15 cellular contexts compared by ENCODE assay signal in genomic region chr12:130014485-130014807, GRCh38.
DNase-seq lines count a peak whose midpoint lies in the region; ATAC-seq and TF ChIP-seq lines count a peak whose summit lies in the region.
"Had no signal": no experiment of that assay in that cellular context is flagged by ENCODE, and none has a peak within 500 bp of the region (broad histone marks: within the 10 kb centered on the region; RNA-seq: fewer than 3 reads in every experiment).

No MANE protein-coding gene starts in this region.

- H3K79me2 ChIP-seq in mammary epithelial cell (ENCODE audit: insufficient read depth, low read length) = no peaks in the 10 kb centered on the region
- H3K79me2 ChIP-seq in Karpas-422 (ENCODE audit: low read length) = no peaks in the 10 kb centered on the region

- H3K36me3 ChIP-seq in mammary epithelial cell (ENCODE audit: insufficient read depth, low read length) (no peaks in the 10 kb centered on the region), Karpas-422 (ENCODE audit: insufficient read depth, low read length) (no peaks in the 10 kb centered on the region), breast epithelium (no peaks in the 10 kb centered on the region)

- H4K20me1 ChIP-seq in mammary epithelial cell (ENCODE audit: insufficient read depth, low read length) (no peaks in the 10 kb centered on the region), Karpas-422 (ENCODE audit: insufficient read depth, low read depth, low read length) (no peaks in the 10 kb centered on the region)

- no peak overlapping the region for H2AFZ ChIP-seq in mammary epithelial cell (ENCODE audit: low read depth, low read length)
- no peak overlapping the region for H2AFZ ChIP-seq in Karpas-422 (ENCODE audit: low read length)

- intact Hi-C loops in MCF 10A (cut with micrococcal nuclease) = loop anchor here (1.0 to 5.0 kb wide), 3 partner anchors 100 to 1232 kb away; no protein-coding TSS in a partner anchor
- intact Hi-C loops in mammary epithelial cell (cut with micrococcal nuclease) = loop anchor here (1.0 kb wide), 1 partner anchor 1232 kb away; no protein-coding TSS in a partner anchor
- intact Hi-C loops in breast epithelium (cut with DNase I; ENCODE audit: low total_unique reads) = no loop called here

- 8% methylated on average over 5 of the region's 11 CpGs for WGBS in mammary epithelial cell (ENCODE audit: low coverage, missing lambda C conversion rate)

- no peak for TF ChIP-seq CTCF in MCF 10A (IDR thresholded peaks at IDR 0.05; ENCODE audit: unreplicated experiment)
- no peak for TF ChIP-seq CTCF in mammary epithelial cell (conservative IDR thresholded peaks at IDR 0.05 in 1 of 2, IDR thresholded peaks at IDR 0.05 in 1 of 2; ENCODE audit: extremely low read depth in 1 of 2, insufficient read depth in 1 of 2, low read depth in 1 of 2, low read length in 2 of 2)
- no peak for TF ChIP-seq CTCF in foreskin keratinocyte (conservative IDR thresholded peaks at IDR 0.05)
- TF ChIP-seq CTCF in breast epithelium (IDR thresholded peaks at IDR 0.05) = no peak

- BruUV-seq in MCF 10A (replicated peaks; lab: Mats Ljungman, UMichigan) = no TSS peak
- no TSS peak for BruUV-seq in mammary epithelial cell (replicated peaks; lab: Mats Ljungman, UMichigan)

- POLR2A ChIA-PET in MCF 10A (lab: Yijun Ruan, JAX) = no interaction called here

- H3K4me3 Mint-ChIP-seq in MCF 10A (ENCODE audit: unreplicated experiment) = no peak overlapping the region
- H3K4me3 Mint-ChIP-seq: activated naive CD8-positive, alpha-beta T cell treated with anti-CD3 and anti-CD28 coated beads, Interleukin-2, amount 10 ng/mL, durations not matched to agents 7 days and 5 days; CD4-positive, CD25-positive, alpha-beta regulatory T cell; nephron had no signal

- no peaks in the 10 kb centered on the region for H3K27me3 Mint-ChIP-seq in MCF 10A (ENCODE audit: insufficient read depth, unreplicated experiment)
- H3K27me3 Mint-ChIP-seq: activated naive CD8-positive, alpha-beta T cell treated with anti-CD3 and anti-CD28 coated beads, Interleukin-2, amount 10 ng/mL, durations not matched to agents 7 days and 5 days; CD4-positive, CD25-positive, alpha-beta regulatory T cell had no signal

- no peak overlapping the region for H3K4me2 ChIP-seq in mammary epithelial cell (ENCODE audit: insufficient read depth, low read depth, low read length)
- no peak overlapping the region for H3K4me2 ChIP-seq in Karpas-422 (ENCODE audit: low read depth, low read length, poor library complexity, severe bottlenecking)

- peak; percentile 17 for DNase-seq in MCF 10A (ENCODE audit: unreplicated experiment)
- no peak for DNase-seq in mammary epithelial cell
- peak; percentile 20 for DNase-seq in NCI-H2196 (lab: John Stamatoyannopoulos, UW; ENCODE audit: unreplicated experiment)
- no peak for DNase-seq in foreskin keratinocyte
- DNase-seq in putamen (ENCODE audit: low spot score) = peak; percentile 58
- DNase-seq in Karpas-422 = no peak
- DNase-seq in breast epithelium (ENCODE audit: low spot score in 2 of 2) = no peak
- DNase-seq: cortex of kidney had no signal

- H3K4me1 ChIP-seq in mammary epithelial cell (ENCODE audit: insufficient read depth, low read length) (no peaks in the 10 kb centered on the region), foreskin keratinocyte (no peaks in the 10 kb centered on the region), Karpas-422 (ENCODE audit: low read length) (no peaks in the 10 kb centered on the region), breast epithelium (no peaks in the 10 kb centered on the region)
- H3K4me1 ChIP-seq: testis had no signal

- H3K9me3 ChIP-seq in mammary epithelial cell (replicated peaks; ENCODE audit: insufficient read depth, low read length) = peaks cover 24% of the 10 kb centered on the region
- no peaks in the 10 kb centered on the region for H3K9me3 ChIP-seq in Karpas-422 (ENCODE audit: low read length)
- H3K9me3 ChIP-seq in breast epithelium = no peaks in the 10 kb centered on the region
- H3K9me3 ChIP-seq: testis had no signal

- no peaks in the 10 kb centered on the region for H3K9me2 ChIP-seq in Karpas-422 (replicated peaks; ENCODE audit: insufficient read depth, low read length)

- H3K9me3 Mint-ChIP-seq in MCF 10A (ENCODE audit: unreplicated experiment) = no peaks in the 10 kb centered on the region
- H3K9me3 Mint-ChIP-seq: activated naive CD8-positive, alpha-beta T cell treated with anti-CD3 and anti-CD28 coated beads, Interleukin-2, amount 10 ng/mL, durations not matched to agents 7 days and 5 days; nephron had no signal

- peaks cover 4% of the 10 kb centered on the region for H3K4me1 Mint-ChIP-seq in MCF 10A (ENCODE audit: insufficient read depth, unreplicated experiment)
- H3K4me1 Mint-ChIP-seq: activated naive CD8-positive, alpha-beta T cell treated with anti-CD3 and anti-CD28 coated beads, Interleukin-2, amount 10 ng/mL, durations not matched to agents 7 days and 5 days; CD4-positive, CD25-positive, alpha-beta regulatory T cell had no signal

- no peak overlapping the region for H3K4me3 ChIP-seq in mammary epithelial cell (replicated peaks in 1 of 3; ENCODE audit: insufficient read depth in 1 of 3, low read depth in 2 of 3, low read length in 3 of 3)
- no peak overlapping the region for H3K4me3 ChIP-seq in Karpas-422 (ENCODE audit: low read length)
- H3K4me3 ChIP-seq in breast epithelium = no peak overlapping the region
- H3K4me3 ChIP-seq: skin epidermis, testis had no signal

- no peak overlapping the region for H3K9ac ChIP-seq in mammary epithelial cell (ENCODE audit: insufficient read depth, low read length)
- H3K9ac ChIP-seq in Karpas-422 (ENCODE audit: low read length) = no peak overlapping the region

- no peak overlapping the region for H3K27ac Mint-ChIP-seq in MCF 10A (ENCODE audit: low read depth, unreplicated experiment)
- H3K27ac Mint-ChIP-seq: activated naive CD8-positive, alpha-beta T cell treated with anti-CD3 and anti-CD28 coated beads, Interleukin-2, amount 10 ng/mL, durations not matched to agents 7 days and 5 days; CD4-positive, CD25-positive, alpha-beta regulatory T cell; nephron had no signal

- dilution Hi-C loops in mammary epithelial cell (cut with HindIII; ENCODE audit: low sequenced_read_pairs) = no loop called here

- CTCF ChIA-PET in MCF 10A (lab: Yijun Ruan, JAX) (interaction anchor here (0.6 to 3.1 kb wide), 21 partner anchors 8 to 1839 kb away, joined by 3 to 16 read pairs (median 3); no protein-coding TSS in a partner anchor), mammary epithelial cell (lab: Charles Lee; ENCODE audit: low non-redundant PET) (interaction anchor here (1.0 kb wide), 1 partner anchor 1755 kb away, joined by 4 read pairs; no protein-coding TSS in a partner anchor)

- TF ChIP-seq POLR2A in breast epithelium (IDR thresholded peaks at IDR 0.05) = no peak

- in situ Hi-C loops in mammary epithelial cell (cut with MboI; ENCODE audit: low sequenced_read_pairs in 2 of 2) = no loop called here

- ATAC-seq in foreskin keratinocyte (peak; percentile 2), HG03280 (IDR thresholded peaks at IDR 0.05; ENCODE audit: unreplicated experiment) (no peak)

- H3K27ac ChIP-seq in mammary epithelial cell (ENCODE audit: insufficient read depth, low read depth, low read length) (no peak overlapping the region), foreskin keratinocyte (no peak overlapping the region), Karpas-422 (ENCODE audit: low read length) (no peak overlapping the region), breast epithelium (no peak overlapping the region)
- H3K27ac ChIP-seq: RWPE1, skin epidermis, testis had no signal

- H3K27me3 ChIP-seq in mammary epithelial cell (ENCODE audit: insufficient read depth, low read length) (no peaks in the 10 kb centered on the region), foreskin keratinocyte (peaks cover 15% of the 10 kb centered on the region), Karpas-422 (ENCODE audit: low read length) (no peaks in the 10 kb centered on the region), breast epithelium (peaks cover 0 to 51% of the 10 kb centered on the region in 2 donors)
- H3K27me3 ChIP-seq: testis had no signal

- H3K36me3 Mint-ChIP-seq in MCF 10A (ENCODE audit: insufficient read depth, unreplicated experiment) = no peaks in the 10 kb centered on the region
- H3K36me3 Mint-ChIP-seq: activated naive CD8-positive, alpha-beta T cell treated with anti-CD3 and anti-CD28 coated beads, Interleukin-2, amount 10 ng/mL, durations not matched to agents 7 days and 5 days; CD4-positive, CD25-positive, alpha-beta regulatory T cell had no signal

Comparison
In these comparisons a context has a peak if more than half of its experiments do, and no peak if none do; other contexts are left out.
1. DNase-seq: peak in MCF 10A (single experiment), NCI-H2196 (single experiment) and putamen (single experiment); none in mammary epithelial cell (single experiment), foreskin keratinocyte (0 of 2), Karpas-422 (single experiment) and breast epithelium (0 of 2).